In genomic region chr1:234990328-234990675, GRCh38 we compare ENCODE assay signal across 22 cellular contexts.
DNase-seq lines count a peak whose midpoint lies in the region; ATAC-seq, FAIRE-seq and TF ChIP-seq lines count a peak whose summit lies in the region.
"Had no signal": no experiment of that assay in that cellular context is flagged by ENCODE, and none has a peak within 500 bp of the region (broad histone marks: within the 10 kb centered on the region; RNA-seq: fewer than 3 reads in every experiment).

No MANE protein-coding gene starts in this region.

- H3K4me2 ChIP-seq in trophoblast cell (ENCODE audit: low read length), result no peak overlapping the region
- H3K4me2 ChIP-seq: BLaER1 had no signal

- peaks cover 0 to 22% of the 10 kb centered on the region in 2 donors for H3K36me3 Mint-ChIP-seq in activated naive CD4-positive, alpha-beta T cell treated with anti-CD3 and anti-CD28 coated beads, Interleukin-2, amount 50 U/mL, for 72 hours
- peaks cover 3% of the 10 kb centered on the region for H3K36me3 Mint-ChIP-seq in activated naive CD4-positive, alpha-beta T cell treated with anti-CD3 and anti-CD28 coated beads, Interleukin-2, amount 10 ng/mL, durations not matched to agents 7 days and 5 days
- H3K36me3 Mint-ChIP-seq: naive thymus-derived CD8-positive, alpha-beta T cell had no signal

- H2BK120ac ChIP-seq in trophoblast cell (ENCODE audit: insufficient read depth, low read length, poor library complexity), result no peak overlapping the region

- H3K79me1 ChIP-seq in trophoblast cell (ENCODE audit: low read length), result peaks cover 34% of the 10 kb centered on the region

- no peak overlapping the region for H3K4me3 ChIP-seq in ascending aorta
- H3K4me3 ChIP-seq in trophoblast cell (ENCODE audit: low read depth, low read length), result no peak overlapping the region
- no peak overlapping the region for H3K4me3 ChIP-seq in urinary bladder (ENCODE audit: low read depth, low read length)
- H3K4me3 ChIP-seq: BLaER1, heart right ventricle, upper lobe of left lung had no signal

- H3K18ac ChIP-seq in trophoblast cell (ENCODE audit: low read length), result no peak overlapping the region

- no peak overlapping the region for H3K23ac ChIP-seq in trophoblast cell (ENCODE audit: low read length)

- no CpG with 5 or more reads among the region's 3 CpGs for WGBS in trophoblast cell (ENCODE audit: extremely low coverage, insufficient coverage, insufficient read length)
- 51% methylated on average over 3 of the region's 3 CpGs for WGBS in urinary bladder

- H3K9me3 ChIP-seq in ascending aorta, result no peaks in the 10 kb centered on the region
- H3K9me3 ChIP-seq in trophoblast cell (ENCODE audit: insufficient read depth, low read depth, low read length), result no peaks in the 10 kb centered on the region
- H3K9me3 ChIP-seq: BLaER1, heart right ventricle, upper lobe of left lung had no signal

- peaks cover 27% of the 10 kb centered on the region for H3K4me1 Mint-ChIP-seq in activated naive CD4-positive, alpha-beta T cell treated with anti-CD3 and anti-CD28 coated beads, Interleukin-2, amount 10 ng/mL, durations not matched to agents 7 days and 5 days

- no peak overlapping the region for H3K4ac ChIP-seq in trophoblast cell (ENCODE audit: low read depth, low read length)

- H3K27me3 ChIP-seq in ascending aorta, result no peaks in the 10 kb centered on the region
- H3K27me3 ChIP-seq in trophoblast cell (ENCODE audit: insufficient read depth, low read length), result no peaks in the 10 kb centered on the region
- H3K27me3 ChIP-seq: BLaER1, heart right ventricle, upper lobe of left lung had no signal

- H3K4me1 ChIP-seq in ascending aorta (peaks cover 23 to 26% of the 10 kb centered on the region in 2 donors), trophoblast cell (ENCODE audit: control insufficient read depth in 1 of 2, insufficient read depth in 2 of 2, low read length in 2 of 2) (peaks cover 19 to 27% of the 10 kb centered on the region in 2 experiments), urinary bladder (ENCODE audit: insufficient read depth) (peaks cover 1% of the 10 kb centered on the region)

- H3K9me3 Mint-ChIP-seq in activated naive CD4-positive, alpha-beta T cell treated with anti-CD3 and anti-CD28 coated beads, Interleukin-2, amount 50 U/mL, for 72 hours, result peaks cover 3 to 6% of the 10 kb centered on the region in 2 donors
- H3K9me3 Mint-ChIP-seq in activated naive CD4-positive, alpha-beta T cell treated with anti-CD3 and anti-CD28 coated beads, Interleukin-2, amount 10 ng/mL, durations not matched to agents 7 days and 5 days, result no peaks in the 10 kb centered on the region
- H3K9me3 Mint-ChIP-seq: T-helper 1 cell treated with Interleukin-12 subunit alpha and Interleukin-12 subunit beta and Interleukin-4 antibody, amounts not matched to agents 30 μg/mL and 1 μg/mL, for 36 hours had no signal

- no peak overlapping the region for H2BK5ac ChIP-seq in trophoblast cell (ENCODE audit: low read depth, low read length, poor library complexity)

- H3K4me3 Mint-ChIP-seq in activated naive CD4-positive, alpha-beta T cell treated with anti-CD3 and anti-CD28 coated beads, Interleukin-2, amount 10 ng/mL, durations not matched to agents 7 days and 5 days, result no peak overlapping the region
- H3K4me3 Mint-ChIP-seq: activated CD4-positive, alpha-beta T cell treated with anti-CD3 and anti-CD28 coated beads, Interleukin-2, amount 10 ng/mL, durations not matched to agents 7 days and 5 days; activated naive CD4-positive, alpha-beta T cell treated with anti-CD3 and anti-CD28 coated beads for 36 hours; naive thymus-derived CD8-positive, alpha-beta T cell; T-helper 1 cell treated with Interleukin-12 subunit alpha and Interleukin-12 subunit beta and Interleukin-4 antibody, amounts not matched to agents 30 μg/mL and 1 μg/mL, for 36 hours had no signal

- peak overlapping the region; percentile 98 to 99 for H3K27ac ChIP-seq in ascending aorta
- H3K27ac ChIP-seq in trophoblast cell (ENCODE audit: low read depth, low read length), result no peak overlapping the region
- H3K27ac ChIP-seq in urinary bladder (ENCODE audit: low read depth), result peak overlapping the region; percentile 43
- H3K27ac ChIP-seq: BLaER1, epithelial cell of prostate, parathyroid adenoma had no signal

- H3K14ac ChIP-seq in trophoblast cell (ENCODE audit: low read length), result no peak overlapping the region

- peaks cover 2% of the 10 kb centered on the region for H3K79me2 ChIP-seq in trophoblast cell (ENCODE audit: control insufficient read depth, insufficient read depth, low read length, poor library complexity)
- H3K79me2 ChIP-seq: parathyroid adenoma had no signal

- intact Hi-C loops in ascending aorta (cut with DNase I), result no loop called here

- H4K12ac ChIP-seq in trophoblast cell (ENCODE audit: low read depth, low read length), result no peak overlapping the region

- no peak overlapping the region for H3K9ac ChIP-seq in trophoblast cell (ENCODE audit: low read length)
- H3K9ac ChIP-seq: BLaER1, parathyroid adenoma had no signal

- no peak overlapping the region for H2AFZ ChIP-seq in trophoblast cell (ENCODE audit: insufficient read depth, low read length, poor library complexity)
- H2AFZ ChIP-seq: parathyroid adenoma had no signal

- CTCF ChIA-PET in activated naive CD4-positive, alpha-beta T cell treated with anti-CD3 and anti-CD28 coated beads, Interleukin-2, amount 10 ng/mL, durations not matched to agents 7 days and 5 days (lab: Charles Lee), result interaction anchor here (0.7 to 1.3 kb wide), 3 partner anchors 8 to 28 kb away, joined by 3 to 4 read pairs (median 3); no protein-coding TSS in a partner anchor

- peak in 1 of 2 donors; percentile 23 for DNase-seq in activated naive CD4-positive, alpha-beta T cell treated with anti-CD3 and anti-CD28 coated beads, Interleukin-2, amount 50 U/mL, for 72 hours (ENCODE audit: low spot score in 2 of 2)
- DNase-seq in activated naive CD4-positive, alpha-beta T cell treated with anti-CD3 and anti-CD28 coated beads, Interleukin-2, amount 10 ng/mL, durations not matched to agents 7 days and 5 days, result no peak
- DNase-seq in ascending aorta (ENCODE audit: low spot score in 2 of 2), result no peak
- DNase-seq in trophoblast cell, result no peak
- DNase-seq in NCI-H526 (lab: John Stamatoyannopoulos, UW), result no peak
- no peak for DNase-seq in RCC 7860 (ENCODE audit: low spot score)
- DNase-seq: activated CD4-positive, alpha-beta T cell treated with anti-CD3 and anti-CD28 coated beads, Interleukin-2, amount 10 ng/mL, durations not matched to agents 7 days and 5 days; activated naive CD4-positive, alpha-beta T cell treated with anti-CD3 and anti-CD28 coated beads for 36 hours; heart right ventricle; naive thymus-derived CD8-positive, alpha-beta T cell; NCI-H1105; NCI-H2029; NCI-H446; upper lobe of left lung had no signal

- no peak overlapping the region for H4K8ac ChIP-seq in trophoblast cell (ENCODE audit: low read depth, low read length)

- no peak overlapping the region for H4K91ac ChIP-seq in trophoblast cell (ENCODE audit: low read depth, low read length)

- no peak for ATAC-seq in activated naive CD4-positive, alpha-beta T cell treated with anti-CD3 and anti-CD28 coated beads, Interleukin-2, amount 50 U/mL, for 72 hours
- no peak for ATAC-seq in HG02678 (IDR thresholded peaks at IDR 0.05; ENCODE audit: unreplicated experiment)
- ATAC-seq: heart right ventricle; left lobe of liver; naive thymus-derived CD8-positive, alpha-beta T cell had no signal

- no peak for TF ChIP-seq CTCF in ascending aorta (IDR thresholded peaks at IDR 0.05)

- peak overlapping the region; percentile 68 for H2BK12ac ChIP-seq in trophoblast cell (ENCODE audit: low read length)

- H3K27me3 Mint-ChIP-seq in activated naive CD4-positive, alpha-beta T cell treated with anti-CD3 and anti-CD28 coated beads, Interleukin-2, amount 10 ng/mL, durations not matched to agents 7 days and 5 days, result no peaks in the 10 kb centered on the region
- H3K27me3 Mint-ChIP-seq: activated CD4-positive, alpha-beta T cell treated with anti-CD3 and anti-CD28 coated beads, Interleukin-2, amount 10 ng/mL, durations not matched to agents 7 days and 5 days; naive thymus-derived CD8-positive, alpha-beta T cell had no signal

- FAIRE-seq in RCC 7860 (lab: Jason Lieb, UNC), result no peak
- FAIRE-seq: GM12892 had no signal

- H3K36me3 ChIP-seq in ascending aorta (no peaks in the 10 kb centered on the region), trophoblast cell (ENCODE audit: control insufficient read depth in 1 of 2, insufficient read depth in 2 of 2, low read length in 2 of 2) (no peaks in the 10 kb centered on the region), urinary bladder (ENCODE audit: insufficient read depth) (no peaks in the 10 kb centered on the region)
- H3K36me3 ChIP-seq: BLaER1, heart right ventricle, upper lobe of left lung had no signal

- H2AK5ac ChIP-seq in trophoblast cell (ENCODE audit: low read length), result no peak overlapping the region

- peak overlapping the region; percentile 21 to 69 for H3K27ac Mint-ChIP-seq in activated naive CD4-positive, alpha-beta T cell treated with anti-CD3 and anti-CD28 coated beads, Interleukin-2, amount 50 U/mL, for 72 hours
- H3K27ac Mint-ChIP-seq in activated naive CD4-positive, alpha-beta T cell treated with anti-CD3 and anti-CD28 coated beads, Interleukin-2, amount 10 ng/mL, durations not matched to agents 7 days and 5 days, result no peak overlapping the region
